ENCODE assay signal across 12 cellular contexts in the genomic region with DNA sequence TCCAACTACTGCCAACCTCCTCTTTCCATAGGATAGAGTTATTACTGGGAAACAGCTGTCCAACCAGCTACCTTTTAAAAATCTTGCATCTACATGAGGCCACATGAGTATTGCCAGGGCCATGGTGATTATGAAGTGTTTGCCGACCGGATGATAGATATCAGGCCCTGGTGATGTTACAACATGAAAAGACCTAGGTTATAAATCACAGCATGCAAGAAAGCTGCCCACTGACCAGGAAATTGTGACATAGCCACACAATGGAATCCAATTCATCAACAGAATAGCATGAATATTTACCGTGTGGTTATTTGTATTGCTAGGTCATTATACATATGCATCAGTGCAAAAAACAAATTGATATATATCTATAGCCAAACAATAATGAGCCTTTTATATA.
"Had no signal": no experiment of that assay in that cellular context is flagged by ENCODE, and none has a peak within 500 bp of the region (broad histone marks: within the 10 kb centered on the region; RNA-seq: fewer than 3 reads in every experiment).

No MANE protein-coding gene starts in this region.

- H3K27ac ChIP-seq: ovary, sigmoid colon, WERI-Rb-1 had no signal

- DNase-seq: activated CD4-positive, alpha-beta T cell treated with anti-CD3 and anti-CD28 coated beads, Interleukin-2, amount 50 U/mL, for 48 hours; amniotic stem cell; caudate nucleus; effector memory CD8-positive, alpha-beta T cell; immature natural killer cell; natural killer cell; ovary; sigmoid colon; stimulated activated naive CD4-positive, alpha-beta T cell; SW 1271; T-helper 2 cell; WERI-Rb-1 had no signal

- H3K36me3 ChIP-seq: ovary, sigmoid colon, WERI-Rb-1 had no signal

- ATAC-seq: effector memory CD8-positive, alpha-beta T cell; natural killer cell had no signal

- H3K4me1 ChIP-seq: sigmoid colon had no signal

- H3K9me3 ChIP-seq: ovary, sigmoid colon had no signal

- H3K4me3 ChIP-seq: ovary, sigmoid colon had no signal

- H3K27me3 ChIP-seq: ovary, sigmoid colon had no signal
